Comparison of ENCODE assay signal across 1 cellular context in the genomic region with DNA sequence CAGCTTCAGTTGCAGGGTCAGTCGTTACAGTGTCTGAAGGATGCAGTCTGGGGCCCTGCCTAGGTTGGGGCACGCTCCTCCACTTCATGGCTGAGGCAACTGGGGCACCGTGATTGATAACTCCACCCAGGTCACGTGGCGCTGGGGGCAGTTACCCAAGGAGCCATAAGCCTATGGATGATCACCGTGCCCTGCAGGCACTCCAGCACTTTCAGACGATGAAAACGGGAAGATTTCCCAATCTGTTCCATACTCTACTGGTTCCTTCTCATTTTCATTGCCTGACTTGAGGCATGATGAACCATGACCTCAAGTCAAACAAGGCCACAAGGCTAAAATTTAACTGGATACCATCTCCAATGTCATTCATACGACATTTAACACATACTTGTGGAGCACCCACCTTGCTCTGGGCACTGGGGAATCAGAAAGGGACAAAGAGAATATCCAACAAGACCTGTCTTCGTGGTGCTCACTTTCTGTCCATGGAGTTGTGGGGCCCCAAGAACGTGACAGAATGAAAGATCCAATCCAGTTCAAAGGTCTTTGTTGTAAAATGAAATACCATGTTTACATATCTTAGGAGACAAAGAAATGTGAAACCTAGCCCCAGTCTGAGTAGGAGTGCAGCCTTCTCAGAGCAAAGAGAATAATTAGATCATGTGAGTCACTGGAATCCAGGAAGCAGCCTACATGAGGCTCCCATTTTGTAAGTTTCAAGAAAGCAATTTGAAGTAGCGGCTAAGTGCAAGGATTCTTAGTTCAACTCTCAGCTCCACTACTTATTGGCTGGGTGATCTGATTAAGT.
TF ChIP-seq lines count a peak whose summit lies in the region.

No MANE protein-coding gene starts in this region.

TF ChIP-seq in K562, 482 proteins besides CTCF, POLR2A, EP300 and RAD21 (continued from another document and continues in another):
- TF ChIP-seq, protein P1, sequence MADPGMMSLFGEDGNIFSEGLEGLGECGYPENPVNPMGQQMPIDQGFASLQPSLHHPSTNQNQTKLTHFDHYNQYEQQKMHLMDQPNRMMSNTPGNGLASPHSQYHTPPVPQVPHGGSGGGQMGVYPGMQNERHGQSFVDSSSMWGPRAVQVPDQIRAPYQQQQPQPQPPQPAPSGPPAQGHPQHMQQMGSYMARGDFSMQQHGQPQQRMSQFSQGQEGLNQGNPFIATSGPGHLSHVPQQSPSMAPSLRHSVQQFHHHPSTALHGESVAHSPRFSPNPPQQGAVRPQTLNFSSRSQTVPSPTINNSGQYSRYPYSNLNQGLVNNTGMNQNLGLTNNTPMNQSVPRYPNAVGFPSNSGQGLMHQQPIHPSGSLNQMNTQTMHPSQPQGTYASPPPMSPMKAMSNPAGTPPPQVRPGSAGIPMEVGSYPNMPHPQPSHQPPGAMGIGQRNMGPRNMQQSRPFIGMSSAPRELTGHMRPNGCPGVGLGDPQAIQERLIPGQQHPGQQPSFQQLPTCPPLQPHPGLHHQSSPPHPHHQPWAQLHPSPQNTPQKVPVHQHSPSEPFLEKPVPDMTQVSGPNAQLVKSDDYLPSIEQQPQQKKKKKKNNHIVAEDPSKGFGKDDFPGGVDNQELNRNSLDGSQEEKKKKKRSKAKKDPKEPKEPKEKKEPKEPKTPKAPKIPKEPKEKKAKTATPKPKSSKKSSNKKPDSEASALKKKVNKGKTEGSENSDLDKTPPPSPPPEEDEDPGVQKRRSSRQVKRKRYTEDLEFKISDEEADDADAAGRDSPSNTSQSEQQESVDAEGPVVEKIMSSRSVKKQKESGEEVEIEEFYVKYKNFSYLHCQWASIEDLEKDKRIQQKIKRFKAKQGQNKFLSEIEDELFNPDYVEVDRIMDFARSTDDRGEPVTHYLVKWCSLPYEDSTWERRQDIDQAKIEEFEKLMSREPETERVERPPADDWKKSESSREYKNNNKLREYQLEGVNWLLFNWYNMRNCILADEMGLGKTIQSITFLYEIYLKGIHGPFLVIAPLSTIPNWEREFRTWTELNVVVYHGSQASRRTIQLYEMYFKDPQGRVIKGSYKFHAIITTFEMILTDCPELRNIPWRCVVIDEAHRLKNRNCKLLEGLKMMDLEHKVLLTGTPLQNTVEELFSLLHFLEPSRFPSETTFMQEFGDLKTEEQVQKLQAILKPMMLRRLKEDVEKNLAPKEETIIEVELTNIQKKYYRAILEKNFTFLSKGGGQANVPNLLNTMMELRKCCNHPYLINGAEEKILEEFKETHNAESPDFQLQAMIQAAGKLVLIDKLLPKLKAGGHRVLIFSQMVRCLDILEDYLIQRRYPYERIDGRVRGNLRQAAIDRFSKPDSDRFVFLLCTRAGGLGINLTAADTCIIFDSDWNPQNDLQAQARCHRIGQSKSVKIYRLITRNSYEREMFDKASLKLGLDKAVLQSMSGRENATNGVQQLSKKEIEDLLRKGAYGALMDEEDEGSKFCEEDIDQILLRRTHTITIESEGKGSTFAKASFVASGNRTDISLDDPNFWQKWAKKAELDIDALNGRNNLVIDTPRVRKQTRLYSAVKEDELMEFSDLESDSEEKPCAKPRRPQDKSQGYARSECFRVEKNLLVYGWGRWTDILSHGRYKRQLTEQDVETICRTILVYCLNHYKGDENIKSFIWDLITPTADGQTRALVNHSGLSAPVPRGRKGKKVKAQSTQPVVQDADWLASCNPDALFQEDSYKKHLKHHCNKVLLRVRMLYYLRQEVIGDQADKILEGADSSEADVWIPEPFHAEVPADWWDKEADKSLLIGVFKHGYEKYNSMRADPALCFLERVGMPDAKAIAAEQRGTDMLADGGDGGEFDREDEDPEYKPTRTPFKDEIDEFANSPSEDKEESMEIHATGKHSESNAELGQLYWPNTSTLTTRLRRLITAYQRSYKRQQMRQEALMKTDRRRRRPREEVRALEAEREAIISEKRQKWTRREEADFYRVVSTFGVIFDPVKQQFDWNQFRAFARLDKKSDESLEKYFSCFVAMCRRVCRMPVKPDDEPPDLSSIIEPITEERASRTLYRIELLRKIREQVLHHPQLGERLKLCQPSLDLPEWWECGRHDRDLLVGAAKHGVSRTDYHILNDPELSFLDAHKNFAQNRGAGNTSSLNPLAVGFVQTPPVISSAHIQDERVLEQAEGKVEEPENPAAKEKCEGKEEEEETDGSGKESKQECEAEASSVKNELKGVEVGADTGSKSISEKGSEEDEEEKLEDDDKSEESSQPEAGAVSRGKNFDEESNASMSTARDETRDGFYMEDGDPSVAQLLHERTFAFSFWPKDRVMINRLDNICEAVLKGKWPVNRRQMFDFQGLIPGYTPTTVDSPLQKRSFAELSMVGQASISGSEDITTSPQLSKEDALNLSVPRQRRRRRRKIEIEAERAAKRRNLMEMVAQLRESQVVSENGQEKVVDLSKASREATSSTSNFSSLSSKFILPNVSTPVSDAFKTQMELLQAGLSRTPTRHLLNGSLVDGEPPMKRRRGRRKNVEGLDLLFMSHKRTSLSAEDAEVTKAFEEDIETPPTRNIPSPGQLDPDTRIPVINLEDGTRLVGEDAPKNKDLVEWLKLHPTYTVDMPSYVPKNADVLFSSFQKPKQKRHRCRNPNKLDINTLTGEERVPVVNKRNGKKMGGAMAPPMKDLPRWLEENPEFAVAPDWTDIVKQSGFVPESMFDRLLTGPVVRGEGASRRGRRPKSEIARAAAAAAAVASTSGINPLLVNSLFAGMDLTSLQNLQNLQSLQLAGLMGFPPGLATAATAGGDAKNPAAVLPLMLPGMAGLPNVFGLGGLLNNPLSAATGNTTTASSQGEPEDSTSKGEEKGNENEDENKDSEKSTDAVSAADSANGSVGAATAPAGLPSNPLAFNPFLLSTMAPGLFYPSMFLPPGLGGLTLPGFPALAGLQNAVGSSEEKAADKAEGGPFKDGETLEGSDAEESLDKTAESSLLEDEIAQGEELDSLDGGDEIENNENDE (IDR thresholded peaks at IDR 0.05; ENCODE audit: low read depth, low read length), result no peak
- TF ChIP-seq ILK (tag; IDR thresholded peaks at IDR 0.05; ENCODE audit: borderline replicate concordance, low read depth) (no peak), MCM5 (IDR thresholded peaks at IDR 0.05; ENCODE audit: low read depth) (no peak), KDM5B (IDR thresholded peaks at IDR 0.05; ENCODE audit: insufficient replicate concordance, low read depth, low read length) (no peak), CREBBP (IDR thresholded peaks at IDR 0.05; ENCODE audit: low read depth, low read length) (no peak), NUFIP1 (IDR thresholded peaks at IDR 0.05; ENCODE audit: partially characterized antibody) (no peak), SRSF1 (IDR thresholded peaks at IDR 0.05; ENCODE audit: low read depth, low read length) (no peak), KAT8 (IDR thresholded peaks at IDR 0.05; ENCODE audit: low read depth) (no peak), ZFP36 (IDR thresholded peaks at IDR 0.05; ENCODE audit: low read depth, low read length, partially characterized antibody) (no peak), ZNF589 (CRISPR knock-in tag; IDR thresholded peaks at IDR 0.05; ENCODE audit: low read depth) (0 out of 2 replicates have a peak, but pooled peaks have one; percentile 76), NCOR1 (IDR thresholded peaks at IDR 0.05) (no peak), PRPF4 (IDR thresholded peaks at IDR 0.05; ENCODE audit: insufficient read depth, low read depth, low read length, poor library complexity, severe bottlenecking) (no peak), DIDO1 (tag; IDR thresholded peaks at IDR 0.05; ENCODE audit: low read depth) (no peak), TFAM (CRISPR knock-in tag; conservative IDR thresholded peaks at IDR 0.05) (no peak), ERF (CRISPR knock-in tag; IDR thresholded peaks at IDR 0.05) (no peak), RBM17 (IDR thresholded peaks at IDR 0.05; ENCODE audit: borderline replicate concordance, low read depth, low read length) (no peak), ZNF75A (CRISPR knock-in tag; IDR thresholded peaks at IDR 0.05) (no peak), HDAC6 (IDR thresholded peaks at IDR 0.05; ENCODE audit: low read depth, low read length) (no peak), TSC22D4 (tag; IDR thresholded peaks at IDR 0.05) (no peak), ZNF184 (CRISPR knock-in tag; IDR thresholded peaks at IDR 0.05) (no peak)
- TF ChIP-seq, protein P2, sequence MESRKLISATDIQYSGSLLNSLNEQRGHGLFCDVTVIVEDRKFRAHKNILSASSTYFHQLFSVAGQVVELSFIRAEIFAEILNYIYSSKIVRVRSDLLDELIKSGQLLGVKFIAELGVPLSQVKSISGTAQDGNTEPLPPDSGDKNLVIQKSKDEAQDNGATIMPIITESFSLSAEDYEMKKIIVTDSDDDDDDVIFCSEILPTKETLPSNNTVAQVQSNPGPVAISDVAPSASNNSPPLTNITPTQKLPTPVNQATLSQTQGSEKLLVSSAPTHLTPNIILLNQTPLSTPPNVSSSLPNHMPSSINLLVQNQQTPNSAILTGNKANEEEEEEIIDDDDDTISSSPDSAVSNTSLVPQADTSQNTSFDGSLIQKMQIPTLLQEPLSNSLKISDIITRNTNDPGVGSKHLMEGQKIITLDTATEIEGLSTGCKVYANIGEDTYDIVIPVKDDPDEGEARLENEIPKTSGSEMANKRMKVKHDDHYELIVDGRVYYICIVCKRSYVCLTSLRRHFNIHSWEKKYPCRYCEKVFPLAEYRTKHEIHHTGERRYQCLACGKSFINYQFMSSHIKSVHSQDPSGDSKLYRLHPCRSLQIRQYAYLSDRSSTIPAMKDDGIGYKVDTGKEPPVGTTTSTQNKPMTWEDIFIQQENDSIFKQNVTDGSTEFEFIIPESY (CRISPR knock-in tag; IDR thresholded peaks at IDR 0.05), result no peak
- TF ChIP-seq, protein P3, sequence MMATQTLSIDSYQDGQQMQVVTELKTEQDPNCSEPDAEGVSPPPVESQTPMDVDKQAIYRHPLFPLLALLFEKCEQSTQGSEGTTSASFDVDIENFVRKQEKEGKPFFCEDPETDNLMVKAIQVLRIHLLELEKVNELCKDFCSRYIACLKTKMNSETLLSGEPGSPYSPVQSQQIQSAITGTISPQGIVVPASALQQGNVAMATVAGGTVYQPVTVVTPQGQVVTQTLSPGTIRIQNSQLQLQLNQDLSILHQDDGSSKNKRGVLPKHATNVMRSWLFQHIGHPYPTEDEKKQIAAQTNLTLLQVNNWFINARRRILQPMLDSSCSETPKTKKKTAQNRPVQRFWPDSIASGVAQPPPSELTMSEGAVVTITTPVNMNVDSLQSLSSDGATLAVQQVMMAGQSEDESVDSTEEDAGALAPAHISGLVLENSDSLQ (IDR thresholded peaks at IDR 0.05), result no peak
- TF ChIP-seq, protein P4, sequence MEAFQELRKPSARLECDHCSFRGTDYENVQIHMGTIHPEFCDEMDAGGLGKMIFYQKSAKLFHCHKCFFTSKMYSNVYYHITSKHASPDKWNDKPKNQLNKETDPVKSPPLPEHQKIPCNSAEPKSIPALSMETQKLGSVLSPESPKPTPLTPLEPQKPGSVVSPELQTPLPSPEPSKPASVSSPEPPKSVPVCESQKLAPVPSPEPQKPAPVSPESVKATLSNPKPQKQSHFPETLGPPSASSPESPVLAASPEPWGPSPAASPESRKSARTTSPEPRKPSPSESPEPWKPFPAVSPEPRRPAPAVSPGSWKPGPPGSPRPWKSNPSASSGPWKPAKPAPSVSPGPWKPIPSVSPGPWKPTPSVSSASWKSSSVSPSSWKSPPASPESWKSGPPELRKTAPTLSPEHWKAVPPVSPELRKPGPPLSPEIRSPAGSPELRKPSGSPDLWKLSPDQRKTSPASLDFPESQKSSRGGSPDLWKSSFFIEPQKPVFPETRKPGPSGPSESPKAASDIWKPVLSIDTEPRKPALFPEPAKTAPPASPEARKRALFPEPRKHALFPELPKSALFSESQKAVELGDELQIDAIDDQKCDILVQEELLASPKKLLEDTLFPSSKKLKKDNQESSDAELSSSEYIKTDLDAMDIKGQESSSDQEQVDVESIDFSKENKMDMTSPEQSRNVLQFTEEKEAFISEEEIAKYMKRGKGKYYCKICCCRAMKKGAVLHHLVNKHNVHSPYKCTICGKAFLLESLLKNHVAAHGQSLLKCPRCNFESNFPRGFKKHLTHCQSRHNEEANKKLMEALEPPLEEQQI (IDR thresholded peaks at IDR 0.05), result no peak
- TF ChIP-seq, protein P5, sequence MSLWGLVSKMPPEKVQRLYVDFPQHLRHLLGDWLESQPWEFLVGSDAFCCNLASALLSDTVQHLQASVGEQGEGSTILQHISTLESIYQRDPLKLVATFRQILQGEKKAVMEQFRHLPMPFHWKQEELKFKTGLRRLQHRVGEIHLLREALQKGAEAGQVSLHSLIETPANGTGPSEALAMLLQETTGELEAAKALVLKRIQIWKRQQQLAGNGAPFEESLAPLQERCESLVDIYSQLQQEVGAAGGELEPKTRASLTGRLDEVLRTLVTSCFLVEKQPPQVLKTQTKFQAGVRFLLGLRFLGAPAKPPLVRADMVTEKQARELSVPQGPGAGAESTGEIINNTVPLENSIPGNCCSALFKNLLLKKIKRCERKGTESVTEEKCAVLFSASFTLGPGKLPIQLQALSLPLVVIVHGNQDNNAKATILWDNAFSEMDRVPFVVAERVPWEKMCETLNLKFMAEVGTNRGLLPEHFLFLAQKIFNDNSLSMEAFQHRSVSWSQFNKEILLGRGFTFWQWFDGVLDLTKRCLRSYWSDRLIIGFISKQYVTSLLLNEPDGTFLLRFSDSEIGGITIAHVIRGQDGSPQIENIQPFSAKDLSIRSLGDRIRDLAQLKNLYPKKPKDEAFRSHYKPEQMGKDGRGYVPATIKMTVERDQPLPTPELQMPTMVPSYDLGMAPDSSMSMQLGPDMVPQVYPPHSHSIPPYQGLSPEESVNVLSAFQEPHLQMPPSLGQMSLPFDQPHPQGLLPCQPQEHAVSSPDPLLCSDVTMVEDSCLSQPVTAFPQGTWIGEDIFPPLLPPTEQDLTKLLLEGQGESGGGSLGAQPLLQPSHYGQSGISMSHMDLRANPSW (CRISPR knock-in tag; IDR thresholded peaks at IDR 0.05), result no peak
- TF ChIP-seq, protein P6, sequence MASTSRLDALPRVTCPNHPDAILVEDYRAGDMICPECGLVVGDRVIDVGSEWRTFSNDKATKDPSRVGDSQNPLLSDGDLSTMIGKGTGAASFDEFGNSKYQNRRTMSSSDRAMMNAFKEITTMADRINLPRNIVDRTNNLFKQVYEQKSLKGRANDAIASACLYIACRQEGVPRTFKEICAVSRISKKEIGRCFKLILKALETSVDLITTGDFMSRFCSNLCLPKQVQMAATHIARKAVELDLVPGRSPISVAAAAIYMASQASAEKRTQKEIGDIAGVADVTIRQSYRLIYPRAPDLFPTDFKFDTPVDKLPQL (IDR thresholded peaks at IDR 0.05; ENCODE audit: extremely low read depth, insufficient read length), result no peak
- TF ChIP-seq, protein P7, sequence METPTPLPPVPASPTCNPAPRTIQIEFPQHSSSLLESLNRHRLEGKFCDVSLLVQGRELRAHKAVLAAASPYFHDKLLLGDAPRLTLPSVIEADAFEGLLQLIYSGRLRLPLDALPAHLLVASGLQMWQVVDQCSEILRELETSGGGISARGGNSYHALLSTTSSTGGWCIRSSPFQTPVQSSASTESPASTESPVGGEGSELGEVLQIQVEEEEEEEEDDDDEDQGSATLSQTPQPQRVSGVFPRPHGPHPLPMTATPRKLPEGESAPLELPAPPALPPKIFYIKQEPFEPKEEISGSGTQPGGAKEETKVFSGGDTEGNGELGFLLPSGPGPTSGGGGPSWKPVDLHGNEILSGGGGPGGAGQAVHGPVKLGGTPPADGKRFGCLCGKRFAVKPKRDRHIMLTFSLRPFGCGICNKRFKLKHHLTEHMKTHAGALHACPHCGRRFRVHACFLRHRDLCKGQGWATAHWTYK (CRISPR knock-in tag; IDR thresholded peaks at IDR 0.05), result no peak
- TF ChIP-seq, protein P8, sequence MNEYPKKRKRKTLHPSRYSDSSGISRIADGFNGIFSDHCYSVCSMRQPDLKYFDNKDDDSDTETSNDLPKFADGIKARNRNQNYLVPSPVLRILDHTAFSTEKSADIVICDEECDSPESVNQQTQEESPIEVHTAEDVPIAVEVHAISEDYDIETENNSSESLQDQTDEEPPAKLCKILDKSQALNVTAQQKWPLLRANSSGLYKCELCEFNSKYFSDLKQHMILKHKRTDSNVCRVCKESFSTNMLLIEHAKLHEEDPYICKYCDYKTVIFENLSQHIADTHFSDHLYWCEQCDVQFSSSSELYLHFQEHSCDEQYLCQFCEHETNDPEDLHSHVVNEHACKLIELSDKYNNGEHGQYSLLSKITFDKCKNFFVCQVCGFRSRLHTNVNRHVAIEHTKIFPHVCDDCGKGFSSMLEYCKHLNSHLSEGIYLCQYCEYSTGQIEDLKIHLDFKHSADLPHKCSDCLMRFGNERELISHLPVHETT (CRISPR knock-in tag; conservative IDR thresholded peaks at IDR 0.05 in 1 of 2, IDR thresholded peaks at IDR 0.05 in 1 of 2), result peak in 1 of 2 experiments; percentile 52; a peak in 1 of 4 replicates
